14 cellular contexts compared by ENCODE assay signal in the genomic region with DNA sequence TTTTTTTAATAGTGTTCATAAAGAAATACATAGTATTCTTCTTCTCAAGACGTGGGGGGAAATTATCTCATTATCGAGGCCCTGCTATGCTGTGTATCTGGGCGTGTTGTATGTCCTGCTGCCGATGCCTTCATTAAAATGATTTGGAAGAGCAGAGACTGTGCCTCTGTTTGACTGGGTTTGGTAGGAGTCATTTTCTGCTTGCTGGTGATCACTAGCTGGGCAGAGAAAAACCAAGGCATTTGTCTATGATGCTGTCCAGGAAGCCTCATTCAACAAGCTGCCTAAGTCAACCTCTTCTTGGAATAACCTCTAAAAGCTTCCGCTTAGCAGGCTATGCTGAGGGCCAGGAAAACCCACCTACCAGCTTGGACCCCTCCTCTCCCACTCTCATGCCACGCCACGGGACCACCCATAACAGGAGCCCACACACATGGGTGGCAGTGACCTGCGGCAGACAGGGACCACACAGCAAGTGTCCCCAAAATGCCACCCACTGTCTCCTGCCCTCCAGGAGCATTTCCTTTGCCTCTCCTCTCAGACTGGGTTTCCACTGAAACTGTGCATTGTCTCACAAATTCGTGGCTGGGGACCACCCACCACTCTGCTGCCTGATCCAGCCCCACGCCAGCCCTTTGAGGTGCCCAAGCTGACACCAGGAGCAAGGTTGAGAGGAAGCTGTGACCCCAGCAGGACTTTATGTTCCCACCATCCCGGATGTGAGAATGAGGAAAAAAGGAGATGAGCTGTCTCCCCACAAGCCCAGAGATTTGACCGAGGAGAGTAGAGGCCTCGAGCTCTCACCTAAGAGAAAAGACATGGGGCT. TPM values are rescaled to one million over a fixed set of nuclear protein-coding genes. Genes with fewer than 3 reads are reported as not detected.
DNase-seq lines count a peak whose midpoint lies in the region; ATAC-seq, FAIRE-seq and TF ChIP-seq lines count a peak whose summit lies in the region.
"Had no signal": no experiment of that assay in that cellular context is flagged by ENCODE, and none has a peak within 500 bp of the region (broad histone marks: within the 10 kb centered on the region; RNA-seq: fewer than 3 reads in every experiment).

No MANE protein-coding gene starts in this region.

- TF ChIP-seq POLR2A in HepG2 (IDR thresholded peaks at IDR 0.05; ENCODE audit: insufficient read depth in 1 of 2, low read depth in 2 of 2, low read length in 2 of 2) (no peak), right lobe of liver (IDR thresholded peaks at IDR 0.05) (no peak), transverse colon (IDR thresholded peaks at IDR 0.05) (no peak)

- H3K27me3 Mint-ChIP-seq in activated T-cell treated with anti-CD3 and anti-CD28 coated beads, Interleukin-2, amount 50 U/mL, for 24 hours, result peaks cover 2% of the 10 kb centered on the region
- peaks cover 12 to 22% (median 20%) of the 10 kb centered on the region in 3 donors for H3K27me3 Mint-ChIP-seq in immature natural killer cell (ENCODE audit: low read depth in 3 of 3)

- H3K9ac ChIP-seq in HepG2 (ENCODE audit: insufficient read depth, low read depth, low read length), result no peak overlapping the region

- H3K36me3 ChIP-seq in HepG2 (replicated peaks in 1 of 2; ENCODE audit: control insufficient read depth in 1 of 2, insufficient read depth in 2 of 2, low read length in 2 of 2), result no peaks in the 10 kb centered on the region
- H3K36me3 ChIP-seq in right lobe of liver, result no peaks in the 10 kb centered on the region
- no peaks in the 10 kb centered on the region for H3K36me3 ChIP-seq in transverse colon
- H3K36me3 ChIP-seq: neutrophil had no signal

- TF ChIP-seq RAD21 in HepG2 (CRISPR knock-in tag; IDR thresholded peaks at IDR 0.05), result no peak

- 29% methylated on average over 13 of the region's 13 CpGs for WGBS in HepG2 (ENCODE audit: low lambda C conversion rate)
- 47% methylated on average over 8 of the region's 13 CpGs for WGBS in right lobe of liver (ENCODE audit: insufficient coverage, low coverage, low lambda C conversion rate, missing lambda C conversion rate)
- WGBS in transverse colon (ENCODE audit: low coverage in 1 of 2), 2 donors, result 74 to 83% methylated on average over 4 to 13 of the region's 13 CpGs

- H3K4me1 ChIP-seq in HepG2 (ENCODE audit: insufficient read depth, low read length), result peaks cover 22% of the 10 kb centered on the region
- peaks cover 0 to 8% (median under 1%) of the 10 kb centered on the region in 4 donors for H3K4me1 ChIP-seq in right lobe of liver
- H3K4me1 ChIP-seq in transverse colon, result peaks cover 11 to 34% (median 22%) of the 10 kb centered on the region in 4 donors

- TF ChIP-seq EP300 in HepG2 (IDR thresholded peaks at IDR 0.05; ENCODE audit: low read depth in 2 of 2, low read length in 2 of 2) (no peak), HepG2 (CRISPR knock-in tag; IDR thresholded peaks at IDR 0.05; ENCODE audit: borderline replicate concordance) (no peak), transverse colon (IDR thresholded peaks at IDR 0.05; ENCODE audit: low read depth) (no peak)

- H3K4me3 ChIP-seq in HepG2 (replicated peaks in 1 of 3; ENCODE audit: insufficient read depth in 1 of 3, low read depth in 2 of 3, low read length in 3 of 3) (no peak overlapping the region), right lobe of liver (no peak overlapping the region), transverse colon (no peak overlapping the region)
- H3K4me3 ChIP-seq: body of pancreas had no signal

- H3K4me2 ChIP-seq in HepG2 (ENCODE audit: low read depth, low read length), result no peak overlapping the region

- H3K36me3 Mint-ChIP-seq in activated T-cell treated with anti-CD3 and anti-CD28 coated beads, Interleukin-2, amount 50 U/mL, for 24 hours (ENCODE audit: low read depth), result peaks cover 73% of the 10 kb centered on the region
- H3K36me3 Mint-ChIP-seq in immature natural killer cell, result peaks cover 18 to 43% (median 23%) of the 10 kb centered on the region in 3 donors

- H3K9me3 ChIP-seq in HepG2 (ENCODE audit: low read length) (no peaks in the 10 kb centered on the region), right lobe of liver (no peaks in the 10 kb centered on the region), transverse colon (no peaks in the 10 kb centered on the region)
- H3K9me3 ChIP-seq: body of pancreas, neutrophil had no signal

- ATAC-seq in HepG2 (no peak), right lobe of liver (no peak), GM21360 (IDR thresholded peaks at IDR 0.05; ENCODE audit: unreplicated experiment) (no peak), SK-N-SH treated with all-trans-retinoic acid at 6 μM for 48 hours (no peak)
- ATAC-seq: body of pancreas, left cardiac atrium had no signal

- peaks cover 93% of the 10 kb centered on the region for H3K4me1 Mint-ChIP-seq in activated T-cell treated with anti-CD3 and anti-CD28 coated beads, Interleukin-2, amount 50 U/mL, for 24 hours (ENCODE audit: low read depth)
- peaks cover 75 to 92% of the 10 kb centered on the region in 2 donors for H3K4me1 Mint-ChIP-seq in immature natural killer cell

- no peaks in the 10 kb centered on the region for H4K20me1 ChIP-seq in HepG2 (ENCODE audit: insufficient read depth, low read length)

- in situ Hi-C loops in HepG2 (cut with HindIII; ENCODE audit: extremely low pct_ligation_motif_present, low pct_unique_long_range_greater_than_20kb), result no loop called here
- in situ Hi-C loops in transverse colon (cut with MboI; ENCODE audit: low pct_ligation_motif_present in 1 of 4, low pct_unique_long_range_greater_than_20kb in 1 of 4, low sequenced_read_pairs in 3 of 4), result loop anchor here in 2 of 4 donors (25.0 kb wide), 2 partner anchors 165 to 310 kb away; partner anchors contain the start of gene LRP10 (in 2 of the 2)
- in situ Hi-C loops in ACHN (cut with HindIII; ENCODE audit: low pct_ligation_motif_present, low pct_unique_long_range_greater_than_20kb, low sequenced_read_pairs), result no loop called here

- no peaks in the 10 kb centered on the region for H3K79me2 ChIP-seq in HepG2 (ENCODE audit: insufficient read depth, low read length)

- TF ChIP-seq CTCF in HepG2 (CRISPR knock-in tag; IDR thresholded peaks at IDR 0.05) (no peak), right lobe of liver (IDR thresholded peaks at IDR 0.05) (no peak), transverse colon (IDR thresholded peaks at IDR 0.05) (no peak)

- CTCF ChIA-PET in HepG2 (lab: Yijun Ruan, JAX; ENCODE audit: low intra/inter-chr PET ratio, low total read pairs), result no interaction called here

- no TSS peak for BruUV-seq in HepG2 (replicated peaks; lab: Mats Ljungman, UMichigan)

- H3K27ac ChIP-seq in HepG2 (ENCODE audit: extremely low read length, insufficient read depth, low read length) (no peak overlapping the region), right lobe of liver (no peak overlapping the region), transverse colon (peak overlapping the region in 3 of 4 donors; percentile 30 to 59 (median 58))
- H3K27ac ChIP-seq: body of pancreas had no signal

- H3K27ac Mint-ChIP-seq in activated T-cell treated with anti-CD3 and anti-CD28 coated beads, Interleukin-2, amount 50 U/mL, for 24 hours, result peak overlapping the region; percentile 97
- peak overlapping the region; percentile 98 to 100 (median 99) for H3K27ac Mint-ChIP-seq in immature natural killer cell

- no peak for FAIRE-seq in HepG2 (lab: Jason Lieb, UNC)
- FAIRE-seq: endothelial cell of umbilical vein, GM18507 had no signal

- POLR2A ChIA-PET in HepG2 (lab: Yijun Ruan, JAX), result no interaction called here

- peaks cover 11 to 80% of the 10 kb centered on the region in 2 experiments; a peak in 4 of 5 replicates for H3K27me3 ChIP-seq in HepG2 (ENCODE audit: control insufficient read depth in 1 of 2, insufficient read depth in 2 of 2, low read length in 2 of 2)
- no peaks in the 10 kb centered on the region for H3K27me3 ChIP-seq in right lobe of liver
- H3K27me3 ChIP-seq in transverse colon, result no peaks in the 10 kb centered on the region
- H3K27me3 ChIP-seq: body of pancreas, neutrophil had no signal

- DNase-seq in HepG2 (ENCODE audit: low spot score) (no peak), right lobe of liver (no peak), immature natural killer cell (no peak), transverse colon (no peak), ACHN (no peak)
- DNase-seq in activated T-cell treated with anti-CD3 and anti-CD28 coated beads, Interleukin-2, amount 50 U/mL, for 24 hours, result peak; percentile 64
- DNase-seq: body of pancreas; left cardiac atrium; NK-92 treated with Interleukin-12 subunit alpha and Interleukin-12 subunit beta, amount 100 ng/mL, for 24 hours had no signal

- H2AFZ ChIP-seq in HepG2 (ENCODE audit: low read length), result no peak overlapping the region

- intact Hi-C loops in HepG2 (cut with micrococcal nuclease; ENCODE audit: unreplicated experiment), result no loop called here
- intact Hi-C loops in right lobe of liver (cut with DNase I), result loop anchor here (10.0 kb wide), 2 partner anchors 103 to 157 kb away; no protein-coding TSS in a partner anchor
- intact Hi-C loops in transverse colon (cut with DNase I; ENCODE audit: low total_unique reads), result loop anchor here (10.0 kb wide), 2 partner anchors 273 to 303 kb away; partner anchors contain the start of gene MRPL52

- H3K9me3 Mint-ChIP-seq in activated T-cell treated with anti-CD3 and anti-CD28 coated beads, Interleukin-2, amount 50 U/mL, for 24 hours, result no peaks in the 10 kb centered on the region
- peaks cover 0 to 4% (median 2%) of the 10 kb centered on the region in 6 donors for H3K9me3 Mint-ChIP-seq in immature natural killer cell

- H3K4me3 Mint-ChIP-seq in activated T-cell treated with anti-CD3 and anti-CD28 coated beads, Interleukin-2, amount 50 U/mL, for 24 hours, result peak overlapping the region; percentile 69
- H3K4me3 Mint-ChIP-seq in immature natural killer cell, result peak overlapping the region in 2 of 5 donors; percentile 12 to 71

RNA-seq across cellular contexts. Expression of gene DAD1, which starts 36.8 kb away (rescaled TPM):
- total RNA-seq in HepG2 (2016; rRNA removed; fragmentation: Illumina TruSeq; extraction: Trizol), result 385 and 558 TPM in 2 replicates
- 148 and 149 TPM in 2 replicates for total RNA-seq in HepG2 (2016; cell fraction: cytosol; rRNA removed; fragmentation: Illumina TruSeq; extraction: Trizol; ENCODE audit: low read depth)
- 449 and 577 TPM in 2 replicates for total RNA-seq in HepG2 (2016; cell fraction: insoluble cytoplasmic fraction; rRNA removed; fragmentation: Illumina TruSeq; extraction: Trizol)
- total RNA-seq in HepG2 (2016; cell fraction: membrane; rRNA removed; fragmentation: Illumina TruSeq; extraction: Trizol), result 133 and 150 TPM in 2 replicates
- 382 and 439 TPM in 2 replicates for total RNA-seq in HepG2 (2016; cell fraction: nucleus; rRNA removed; fragmentation: Illumina TruSeq; extraction: Trizol)
- 508 and 626 TPM in 2 replicates for polyA plus RNA-seq in HepG2 (2011; rRNA removed)
- 1,110 and 1,232 TPM in 2 replicates for polyA plus RNA-seq in HepG2 (2011; cell fraction: cytosol; rRNA removed)
- 187 and 222 TPM in 2 replicates for polyA plus RNA-seq in HepG2 (2011; cell fraction: nucleus; rRNA removed)
- polyA plus RNA-seq in HepG2 (2012), result 327 and 493 TPM in 2 replicates
- 141 and 152 TPM in 2 replicates for polyA plus RNA-seq in HepG2 (2016; cell fraction: cytosol; fragmentation: Illumina TruSeq; extraction: Trizol; ENCODE audit: low read depth)
- polyA plus RNA-seq in HepG2 (2016; cell fraction: insoluble cytoplasmic fraction; fragmentation: Illumina TruSeq; extraction: Trizol; ENCODE audit: low read depth), result 395 and 434 TPM in 2 replicates
- polyA plus RNA-seq in HepG2 (2016; cell fraction: membrane; fragmentation: Illumina TruSeq; extraction: Trizol; ENCODE audit: low read depth), result 122 and 125 TPM in 2 replicates
- 602 and 624 TPM in 2 replicates for polyA plus RNA-seq in HepG2 (2016; cell fraction: nucleus; fragmentation: Illumina TruSeq; extraction: Trizol; ENCODE audit: insufficient read depth, low read depth)
- polyA minus RNA-seq in HepG2 (2011; rRNA and poly(A)+ RNA removed; ENCODE audit: low replicate concordance), result 261 and 460 TPM in 2 replicates
- polyA minus RNA-seq in HepG2 (2011; cell fraction: cytosol; rRNA and poly(A)+ RNA removed), result 132 TPM in 2 replicates
- polyA minus RNA-seq in HepG2 (2011; cell fraction: nucleus; rRNA and poly(A)+ RNA removed), result 79.2 and 94.7 TPM in 2 replicates
- total RNA-seq in right lobe of liver, result 100 to 1,000 TPM; 107 to 249 (median 133) TPM
- 100 to 1,000 TPM; 602 to 622 (median 602) TPM for polyA plus RNA-seq in immature natural killer cell
- total RNA-seq in transverse colon, result 100 to 1,000 TPM in 3 of 4 donors, 10 to 100 TPM in 1; 31.4 to 154 (median 141) TPM

RNA-seq across cellular contexts. Expression of gene ABHD4, which starts 45.9 kb away (rescaled TPM):
- total RNA-seq in HepG2 (2016; rRNA removed; fragmentation: Illumina TruSeq; extraction: Trizol) (16.1 and 22.8 TPM in 2 replicates), right lobe of liver (10 to 100 TPM; 12.7 to 38.1 (median 18.5) TPM), transverse colon (10 to 100 TPM; 17.5 to 41.1 (median 23.1) TPM)
- 1.9 and 2.6 TPM in 2 replicates for total RNA-seq in HepG2 (2016; cell fraction: cytosol; rRNA removed; fragmentation: Illumina TruSeq; extraction: Trizol; ENCODE audit: low read depth)
- total RNA-seq in HepG2 (2016; cell fraction: insoluble cytoplasmic fraction; rRNA removed; fragmentation: Illumina TruSeq; extraction: Trizol), result 13.5 and 23.6 TPM in 2 replicates
- total RNA-seq in HepG2 (2016; cell fraction: membrane; rRNA removed; fragmentation: Illumina TruSeq; extraction: Trizol), result 5.5 and 6.1 TPM in 2 replicates
- total RNA-seq in HepG2 (2016; cell fraction: nucleus; rRNA removed; fragmentation: Illumina TruSeq; extraction: Trizol), result 15.3 and 18.4 TPM in 2 replicates
- polyA plus RNA-seq in HepG2 (2011; rRNA removed) (47.5 and 48.1 TPM in 2 replicates), immature natural killer cell (10 to 100 TPM; 16.2 to 37.5 (median 30.8) TPM)
- polyA plus RNA-seq in HepG2 (2011; cell fraction: cytosol; rRNA removed), result 40.5 and 42.2 TPM in 2 replicates
- 28.4 and 31.8 TPM in 2 replicates for polyA plus RNA-seq in HepG2 (2011; cell fraction: nucleus; rRNA removed)
- polyA plus RNA-seq in HepG2 (2012), result 28.4 and 31.9 TPM in 2 replicates
- polyA plus RNA-seq in HepG2 (2016; cell fraction: cytosol; fragmentation: Illumina TruSeq; extraction: Trizol; ENCODE audit: low read depth), result 4.3 and 5.4 TPM in 2 replicates
- 31.7 and 36.0 TPM in 2 replicates for polyA plus RNA-seq in HepG2 (2016; cell fraction: insoluble cytoplasmic fraction; fragmentation: Illumina TruSeq; extraction: Trizol; ENCODE audit: low read depth)
- polyA plus RNA-seq in HepG2 (2016; cell fraction: membrane; fragmentation: Illumina TruSeq; extraction: Trizol; ENCODE audit: low read depth), result 10.4 and 12.8 TPM in 2 replicates
- 27.4 and 28.0 TPM in 2 replicates for polyA plus RNA-seq in HepG2 (2016; cell fraction: nucleus; fragmentation: Illumina TruSeq; extraction: Trizol; ENCODE audit: insufficient read depth, low read depth)
- 45.6 and 63.5 TPM in 2 replicates for polyA minus RNA-seq in HepG2 (2011; rRNA and poly(A)+ RNA removed; ENCODE audit: low replicate concordance)
- 14.6 and 19.0 TPM in 2 replicates for polyA minus RNA-seq in HepG2 (2011; cell fraction: cytosol; rRNA and poly(A)+ RNA removed)
- polyA minus RNA-seq in HepG2 (2011; cell fraction: nucleus; rRNA and poly(A)+ RNA removed), result 26.9 and 36.6 TPM in 2 replicates

Comparison
In these comparisons a context has a peak if more than half of its experiments do, and no peak if none do; other contexts are left out.
1. H3K27ac ChIP-seq: peak in transverse colon (3 of 4); none in HepG2 (single experiment) and right lobe of liver (0 of 3).